ENCODE assay signal across 25 cellular contexts in the genomic region with DNA sequence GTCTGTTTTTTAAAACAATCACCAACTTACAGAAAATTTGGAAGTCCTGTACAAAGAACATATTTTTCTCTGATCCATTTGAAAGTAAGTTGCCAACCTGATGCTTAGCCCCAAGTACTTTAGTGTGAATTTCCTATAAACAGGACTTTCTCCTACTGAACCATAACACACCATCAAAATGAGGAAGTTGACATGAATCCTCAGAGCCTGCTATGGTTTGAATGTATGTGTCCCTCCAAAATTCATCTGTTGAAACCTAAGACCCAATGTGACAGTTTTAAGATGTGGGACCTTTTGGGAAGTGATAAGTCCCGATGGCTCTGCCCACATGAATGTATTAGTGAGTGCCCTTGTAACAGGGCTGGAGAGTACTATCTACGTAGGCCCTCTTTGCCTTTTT. TPM values are rescaled to one million over a fixed set of nuclear protein-coding genes. Genes with fewer than 3 reads are reported as not detected.
"Had no signal": no experiment of that assay in that cellular context is flagged by ENCODE, and none has a peak within 500 bp of the region (broad histone marks: within the 10 kb centered on the region; RNA-seq: fewer than 3 reads in every experiment).

No MANE protein-coding gene starts in this region.

- H3K4me3 ChIP-seq: colonic mucosa, hepatocyte, lung, testis had no signal

- H3K27ac Mint-ChIP-seq: endodermal cell; natural killer cell treated with Interleukin-12 subunit alpha and Interleukin-12 subunit beta and Interleukin-15 and Interleukin-18, amount 100 ng/mL, for 72 hours; stimulated activated effector memory CD8-positive, alpha-beta T cell treated with anti-CD3 and anti-CD28 coated beads, Interleukin-12 subunit alpha, Interleukin-12 subunit beta, amount 100 ng/mL, for 72 hours; type B pancreatic cell had no signal

- H3K4me1 Mint-ChIP-seq: endodermal cell; stimulated activated effector memory CD8-positive, alpha-beta T cell treated with anti-CD3 and anti-CD28 coated beads, Interleukin-12 subunit alpha, Interleukin-12 subunit beta, amount 100 ng/mL, for 72 hours had no signal

- ATAC-seq: activated CD4-positive, CD25-positive, alpha-beta regulatory T cell treated with anti-CD3 and anti-CD28 coated beads, Interleukin-2, amount 50 U/mL, for 24 hours; activated T-cell treated with anti-CD3 and anti-CD28 coated beads, Interleukin-2, amount 50 U/mL, for 4 hours; sciatic nerve had no signal

- H3K9me3 Mint-ChIP-seq: natural killer cell treated with Interleukin-12 subunit alpha and Interleukin-12 subunit beta and Interleukin-15 and Interleukin-18, amount 100 ng/mL, for 72 hours; stimulated activated effector memory CD8-positive, alpha-beta T cell treated with anti-CD3 and anti-CD28 coated beads, Interleukin-12 subunit alpha, Interleukin-12 subunit beta, amount 100 ng/mL, for 72 hours; type B pancreatic cell had no signal

- DNase-seq: activated CD4-positive, alpha-beta T cell treated with anti-CD3 and anti-CD28 coated beads, Interleukin-2, amount 50 U/mL, for 1 hour; activated CD8-positive, alpha-beta memory T cell treated with anti-CD3 and anti-CD28 coated beads, Interleukin-2, amount 50 U/mL, for 4 hours; activated effector memory CD4-positive, alpha-beta T cell treated with Interleukin-2 at 50 U/mL for 16 hours; activated naive CD4-positive, alpha-beta T cell treated with anti-CD3 and anti-CD28 coated beads, Interleukin-2, amount 50 U/mL, for 16 hours; activated T-cell treated with anti-CD3 and anti-CD28 coated beads, Interleukin-2, amount 50 U/mL, for 4 hours; aorta; brain microvascular endothelial cell; central memory CD4-positive, alpha-beta T cell; colonic mucosa; endodermal cell; foreskin fibroblast; islet precursor cell; stimulated activated CD4-positive, alpha-beta T cell treated with anti-CD3 and anti-CD28 coated beads, Interleukin-4, amount 100 ng/mL, for 24 hours; testis had no signal

- H3K27me3 ChIP-seq: brain microvascular endothelial cell, colonic mucosa, hepatocyte, testis had no signal

- H3K4me3 Mint-ChIP-seq: activated T-cell treated with anti-CD3 and anti-CD28 coated beads, Interleukin-2, amount 50 U/mL, for 4 hours; endodermal cell; natural killer cell treated with Interleukin-12 subunit alpha and Interleukin-12 subunit beta and Interleukin-15 and Interleukin-18, amount 100 ng/mL, for 72 hours; stimulated activated effector memory CD8-positive, alpha-beta T cell treated with anti-CD3 and anti-CD28 coated beads, Interleukin-12 subunit alpha, Interleukin-12 subunit beta, amount 100 ng/mL, for 72 hours; type B pancreatic cell had no signal

- H3K9me3 ChIP-seq: colonic mucosa, neutrophil, testis had no signal

- H3K36me3 ChIP-seq: brain microvascular endothelial cell, colonic mucosa, neutrophil had no signal

- H3K36me3 Mint-ChIP-seq: natural killer cell treated with Interleukin-12 subunit alpha and Interleukin-12 subunit beta and Interleukin-15 and Interleukin-18, amount 100 ng/mL, for 72 hours; stimulated activated effector memory CD8-positive, alpha-beta T cell treated with anti-CD3 and anti-CD28 coated beads, Interleukin-12 subunit alpha, Interleukin-12 subunit beta, amount 100 ng/mL, for 72 hours; type B pancreatic cell had no signal

- H3K27ac ChIP-seq: brain microvascular endothelial cell, colonic mucosa, epithelial cell of prostate, hepatocyte, neutrophil, parathyroid adenoma, testis had no signal

- H3K4me1 ChIP-seq: colonic mucosa, parathyroid adenoma, testis had no signal

RNA-seq across cellular contexts. Expression of a gene that starts 6.4 kb away (rescaled TPM):
- total RNA-seq: activated T-cell treated with anti-CD3 and anti-CD28 coated beads, Interleukin-2, amount 50 U/mL, for 4 hours; colonic mucosa; glomerular endothelial cell; lung; natural killer cell treated with Interleukin-12 subunit alpha and Interleukin-12 subunit beta and Interleukin-15 and Interleukin-18, amount 100 ng/mL, for 72 hours; sciatic nerve had no signal
